21 cellular contexts compared by ENCODE assay signal in the genomic region with DNA sequence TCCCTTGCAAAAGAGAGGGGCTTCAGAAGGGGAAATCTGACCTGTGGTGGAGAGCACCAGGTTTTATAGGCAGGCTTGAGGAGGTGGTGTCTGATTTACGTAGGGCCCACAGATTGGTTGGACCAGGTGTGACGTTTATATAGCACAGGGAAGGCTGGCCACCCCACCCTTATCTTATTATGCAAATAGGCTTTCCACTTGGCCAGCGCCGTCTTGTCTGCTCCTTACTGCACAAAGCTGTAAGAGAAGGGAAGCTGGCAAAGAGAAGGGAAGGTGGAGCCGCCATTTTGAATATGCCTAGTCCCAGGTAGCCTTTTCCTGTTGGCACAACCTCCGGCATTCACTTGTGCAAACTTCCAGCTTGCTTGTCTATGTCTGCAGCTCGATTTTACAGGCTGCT.
"Had no signal": no experiment of that assay in that cellular context is flagged by ENCODE, and none has a peak within 500 bp of the region (broad histone marks: within the 10 kb centered on the region; RNA-seq: fewer than 3 reads in every experiment).

No MANE protein-coding gene starts in this region.

- H3K27me3 ChIP-seq: breast epithelium, ovary, right atrium auricular region, tibial nerve had no signal

- H3K4me1 ChIP-seq: breast epithelium, esophagus squamous epithelium, gastroesophageal sphincter, psoas muscle, right atrium auricular region, tibial nerve had no signal

- H3K27ac ChIP-seq: breast epithelium, esophagus squamous epithelium, gastroesophageal sphincter, neutrophil, ovary, psoas muscle, right atrium auricular region, tibial nerve had no signal

- DNase-seq: activated B cell treated with CpG ODN at 0.5 μM for 24 hours; activated CD4-positive, alpha-beta T cell treated with anti-CD3 and anti-CD28 coated beads for 4 hours; activated CD4-positive, alpha-beta T cell treated with anti-CD3 and anti-CD28 coated beads, Interleukin-2, amount 50 U/mL, for 48 hours; activated CD8-positive, alpha-beta memory T cell treated with anti-CD3 and anti-CD28 coated beads, Interleukin-2, amount 50 U/mL, for 48 hours; activated naive CD4-positive, alpha-beta T cell treated with Interleukin-2 at 50 U/mL for 16 hours; activated naive CD8-positive, alpha-beta T cell treated with anti-CD3 and anti-CD28 coated beads for 36 hours; activated T-cell treated with anti-CD3 and anti-CD28 coated beads, Interleukin-2, amount 50 U/mL, for 4 hours; effector memory CD8-positive, alpha-beta T cell; esophagus squamous epithelium; head of caudate nucleus; ovary; psoas muscle; stimulated activated CD4-positive, alpha-beta T cell treated with anti-CD3 and anti-CD28 coated beads, Interleukin-4, amount 100 ng/mL, for 24 hours; stimulated activated naive CD8-positive, alpha-beta T cell treated with anti-CD3 and anti-CD28 coated beads, Interleukin-15, Interleukin-2, amounts not matched to agents 100 U/mL and 50 U/mL, for 24 hours; T1000 had no signal

- H3K36me3 ChIP-seq: breast epithelium, esophagus squamous epithelium, gastroesophageal sphincter, neutrophil, ovary, right atrium auricular region, tibial nerve had no signal

- H3K9me3 ChIP-seq: breast epithelium, esophagus squamous epithelium, gastroesophageal sphincter, neutrophil, ovary, psoas muscle, right atrium auricular region, tibial nerve had no signal

- H3K4me3 ChIP-seq: breast epithelium, esophagus squamous epithelium, gastroesophageal sphincter, ovary, psoas muscle, right atrium auricular region, tibial nerve had no signal

- ATAC-seq: activated T-cell treated with anti-CD3 and anti-CD28 coated beads, Interleukin-2, amount 50 U/mL, for 4 hours; effector memory CD8-positive, alpha-beta T cell; gastroesophageal sphincter; natural killer cell treated with Interleukin-12 subunit alpha and Interleukin-12 subunit beta and Interleukin-15 and Interleukin-18, amount 100 ng/mL, for 72 hours; psoas muscle; stimulated activated naive CD8-positive, alpha-beta T cell treated with anti-CD3 and anti-CD28 coated beads, Interleukin-15, Interleukin-2, amounts not matched to agents 100 U/mL and 50 U/mL, for 24 hours had no signal
